ENCODE assay signal across 16 cellular contexts in the genomic region with DNA sequence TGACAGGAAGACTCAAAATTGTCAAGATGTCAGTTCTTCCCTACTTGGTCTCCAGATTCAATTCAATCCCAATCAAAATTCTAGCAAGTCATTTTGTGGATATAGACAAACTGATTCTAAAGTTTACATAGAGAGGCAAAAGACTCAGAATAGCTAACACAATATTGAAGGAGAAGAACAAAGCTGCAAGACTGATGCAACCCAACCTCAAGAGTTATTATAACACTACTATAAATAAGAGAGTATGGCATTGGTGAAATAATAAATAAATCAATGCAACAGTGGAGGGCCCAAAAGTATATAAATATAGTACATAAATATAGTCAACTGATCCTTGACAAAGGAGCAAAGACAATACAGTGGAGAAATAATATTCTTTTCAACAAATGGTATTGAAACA. TPM values are rescaled to one million over a fixed set of nuclear protein-coding genes. Genes with fewer than 3 reads are reported as not detected.
A peak's percentile ranks its signal among the peaks of the same experiment; 100 is the strongest.
DNase-seq lines count a peak whose midpoint lies in the region; ATAC-seq and TF ChIP-seq lines count a peak whose summit lies in the region.
"Had no signal": no experiment of that assay in that cellular context is flagged by ENCODE, and none has a peak within 500 bp of the region (broad histone marks: within the 10 kb centered on the region; RNA-seq: fewer than 3 reads in every experiment).

No MANE protein-coding gene starts in this region.

- no peaks in the 10 kb centered on the region for H3K36me3 ChIP-seq in KMS-11 (ENCODE audit: insufficient read depth)
- H3K36me3 ChIP-seq in mesenchymal stem cell (ENCODE audit: control insufficient read depth in 1 of 2, insufficient read depth in 2 of 2, low read depth in 1 of 2, low read length in 2 of 2), result peaks cover 9 to 38% of the 10 kb centered on the region in 2 experiments
- H3K36me3 ChIP-seq in upper lobe of left lung, result peaks cover 0 to 9% (median 0%) of the 10 kb centered on the region in 4 donors
- peaks cover 5% of the 10 kb centered on the region for H3K36me3 ChIP-seq in effector memory CD4-positive, alpha-beta T cell (ENCODE audit: control insufficient read depth, insufficient read depth, low read length)
- H3K36me3 ChIP-seq: HAP-1 had no signal

- peaks cover 6 to 42% (median 30%) of the 10 kb centered on the region in 3 experiments; a peak in 6 of 7 replicates for H3K36me3 Mint-ChIP-seq in H9 (ENCODE audit: insufficient read depth in 1 of 3, low read depth in 3 of 3)
- H3K36me3 Mint-ChIP-seq in central memory CD8-positive, alpha-beta T cell (ENCODE audit: insufficient read depth), result peaks cover 24% of the 10 kb centered on the region

- H3K9me3 Mint-ChIP-seq in H9, result peaks cover 0 to 4% of the 10 kb centered on the region in 2 experiments; a peak in 2 of 5 replicates
- H3K9me3 Mint-ChIP-seq in central memory CD8-positive, alpha-beta T cell, result no peaks in the 10 kb centered on the region
- H3K9me3 Mint-ChIP-seq: CD8-positive, alpha-beta T cell had no signal

- H3K9me3 ChIP-seq in H9 (ENCODE audit: control insufficient read depth, low read depth, low read length), result no peaks in the 10 kb centered on the region
- H3K9me3 ChIP-seq in mesenchymal stem cell (ENCODE audit: control insufficient read depth, low read length), result no peaks in the 10 kb centered on the region
- no peaks in the 10 kb centered on the region for H3K9me3 ChIP-seq in upper lobe of left lung
- no peaks in the 10 kb centered on the region for H3K9me3 ChIP-seq in effector memory CD4-positive, alpha-beta T cell (ENCODE audit: control insufficient read depth, low read length)
- H3K9me3 ChIP-seq: BLaER1 treated with 17β-estradiol and CSF1 and Interleukin-3, amounts not matched to agents 10 nM and 100 nM; HAP-1 had no signal

- no peaks in the 10 kb centered on the region for H3K79me2 ChIP-seq in H9 (ENCODE audit: insufficient read depth, low read length)
- no peaks in the 10 kb centered on the region for H3K79me2 ChIP-seq in KMS-11 (ENCODE audit: insufficient read depth, low read depth)

- H3K4me2 ChIP-seq in H9 (ENCODE audit: insufficient read depth, insufficient read length, low read length), result no peak overlapping the region
- H3K4me2 ChIP-seq in KMS-11, result peak overlapping the region; percentile 9; the same call in 1 of the 2 replicates
- no peak overlapping the region for H3K4me2 ChIP-seq in mesenchymal stem cell (ENCODE audit: low read length, poor library complexity, severe bottlenecking)
- H3K4me2 ChIP-seq: BLaER1 treated with 17β-estradiol and CSF1 and Interleukin-3, amounts not matched to agents 10 nM and 100 nM had no signal

- H4K20me1 ChIP-seq in H9 (ENCODE audit: control insufficient read depth, insufficient read depth, insufficient read length) (no peaks in the 10 kb centered on the region), KMS-11 (ENCODE audit: insufficient read depth) (no peaks in the 10 kb centered on the region)
- H4K20me1 ChIP-seq: BLaER1 treated with 17β-estradiol and CSF1 and Interleukin-3, amounts not matched to agents 10 nM and 100 nM had no signal

- H3K4ac ChIP-seq in H9 (ENCODE audit: low read depth, low read length) (no peak overlapping the region), mesenchymal stem cell (ENCODE audit: low read depth in 1 of 2, low read length in 2 of 2) (no peak overlapping the region)

- no peak overlapping the region for H2BK15ac ChIP-seq in H9 (ENCODE audit: low read depth, low read length)
- no peak overlapping the region for H2BK15ac ChIP-seq in mesenchymal stem cell (ENCODE audit: low read depth, poor library complexity, severe bottlenecking)

- H3K27ac Mint-ChIP-seq in H9, result peak overlapping the region in 2 of 3 experiments; percentile 46 to 80; a peak in 5 of 7 replicates
- H3K27ac Mint-ChIP-seq in central memory CD8-positive, alpha-beta T cell (ENCODE audit: low read depth), result peak overlapping the region; percentile 15
- H3K27ac Mint-ChIP-seq: B cell; CD8-positive, alpha-beta T cell had no signal

- no peak overlapping the region for H2AK5ac ChIP-seq in H9 (ENCODE audit: insufficient read length, low read length)
- H2AK5ac ChIP-seq in mesenchymal stem cell (ENCODE audit: low read length, severe bottlenecking), result no peak overlapping the region

- H3K56ac ChIP-seq in H9 (ENCODE audit: insufficient read length, low read depth, low read length), result no peak overlapping the region

- H3K27me3 Mint-ChIP-seq in H9 (ENCODE audit: low read depth), result no peaks in the 10 kb centered on the region
- H3K27me3 Mint-ChIP-seq in central memory CD8-positive, alpha-beta T cell, result no peaks in the 10 kb centered on the region
- H3K27me3 Mint-ChIP-seq: B cell had no signal

- ATAC-seq in central memory CD8-positive, alpha-beta T cell (replicated peaks; ENCODE audit: extremely low read depth, poor library complexity, severe bottlenecking), result no peak
- ATAC-seq in upper lobe of left lung (ENCODE audit: low FRiP score in 2 of 2), result no peak
- ATAC-seq in HG02678 (IDR thresholded peaks at IDR 0.05; ENCODE audit: unreplicated experiment), result no peak
- ATAC-seq: CD8-positive, alpha-beta T cell had no signal

- H3K4me1 ChIP-seq in H9 (ENCODE audit: insufficient read depth, low read length), result no peaks in the 10 kb centered on the region; the same call in 1 of the 2 replicates
- peaks cover 15% of the 10 kb centered on the region for H3K4me1 ChIP-seq in KMS-11 (ENCODE audit: low read depth, poor library complexity, severe bottlenecking)
- no peaks in the 10 kb centered on the region for H3K4me1 ChIP-seq in mesenchymal stem cell (ENCODE audit: control insufficient read depth, insufficient read depth, low read depth, low read length)
- H3K4me1 ChIP-seq in upper lobe of left lung, result no peaks in the 10 kb centered on the region
- H3K4me1 ChIP-seq in effector memory CD4-positive, alpha-beta T cell (ENCODE audit: control insufficient read depth, insufficient read depth, low read length, poor library complexity, severe bottlenecking), result no peaks in the 10 kb centered on the region
- H3K4me1 ChIP-seq: BLaER1 treated with 17β-estradiol and CSF1 and Interleukin-3, amounts not matched to agents 10 nM and 100 nM had no signal

- no peak for DNase-seq in H9
- DNase-seq in central memory CD8-positive, alpha-beta T cell (ENCODE audit: low spot score in 2 of 2), result no peak
- DNase-seq in fibroblast of the aortic adventitia (ENCODE audit: low read depth), result peak; percentile 7
- no peak for DNase-seq in mesenchymal stem cell
- DNase-seq in upper lobe of left lung, result no peak
- no peak for DNase-seq in effector memory CD4-positive, alpha-beta T cell
- DNase-seq: Calu3; CD8-positive, alpha-beta T cell; DMS79 treated with DMSO at 0.1 percent for 48 hours; GF-D8; IMR-90 had no signal

- H2BK120ac ChIP-seq in H9 (ENCODE audit: low read depth, low read length, poor library complexity, severe bottlenecking), result no peak overlapping the region
- H2BK120ac ChIP-seq in mesenchymal stem cell (ENCODE audit: low read depth, low read length), result no peak overlapping the region

- TF ChIP-seq EP300 in upper lobe of left lung (IDR thresholded peaks at IDR 0.05), result no peak

- H3K18ac ChIP-seq in H9 (ENCODE audit: insufficient read length, low read depth, low read length), result no peak overlapping the region
- H3K18ac ChIP-seq in mesenchymal stem cell (ENCODE audit: low read depth in 1 of 2, low read length in 2 of 2), result no peak overlapping the region

- no peak overlapping the region for H4K91ac ChIP-seq in H9 (ENCODE audit: insufficient read length, low read depth, low read length)
- H4K91ac ChIP-seq in mesenchymal stem cell (ENCODE audit: low read length), result no peak overlapping the region

- peaks cover 21 to 27% of the 10 kb centered on the region in 2 experiments for H3K4me1 Mint-ChIP-seq in H9
- peaks cover 1% of the 10 kb centered on the region for H3K4me1 Mint-ChIP-seq in central memory CD8-positive, alpha-beta T cell
- H3K4me1 Mint-ChIP-seq: B cell had no signal

- H3K27me3 ChIP-seq in H9 (ENCODE audit: insufficient read depth, low read length), result no peaks in the 10 kb centered on the region
- H3K27me3 ChIP-seq in KMS-11 (ENCODE audit: insufficient read depth, low read depth), result no peaks in the 10 kb centered on the region
- H3K27me3 ChIP-seq in mesenchymal stem cell (ENCODE audit: control insufficient read depth in 1 of 2, insufficient read depth in 1 of 2, low read length in 2 of 2), result no peaks in the 10 kb centered on the region
- H3K27me3 ChIP-seq in upper lobe of left lung, result no peaks in the 10 kb centered on the region
- no peaks in the 10 kb centered on the region for H3K27me3 ChIP-seq in effector memory CD4-positive, alpha-beta T cell (replicated peaks; ENCODE audit: control insufficient read depth, insufficient read depth, low read length, poor library complexity, severe bottlenecking)
- H3K27me3 ChIP-seq: BLaER1 treated with 17β-estradiol and CSF1 and Interleukin-3, amounts not matched to agents 10 nM and 100 nM had no signal

- TF ChIP-seq CTCF in H9 (conservative IDR thresholded peaks at IDR 0.05) (no peak), KMS-11 (conservative IDR thresholded peaks at IDR 0.05; ENCODE audit: low read depth, low read length) (no peak), fibroblast of the aortic adventitia (IDR thresholded peaks at IDR 0.05; ENCODE audit: insufficient read depth, low read length) (no peak), upper lobe of left lung (IDR thresholded peaks at IDR 0.05) (no peak)

- no peak overlapping the region for H4K5ac ChIP-seq in H9 (ENCODE audit: insufficient read length, low read depth, low read length)

- H3K4me3 ChIP-seq in KMS-11 (IDR thresholded peaks at IDR 0.05; ENCODE audit: insufficient read depth, low read depth, low read length), result no peak overlapping the region
- H3K4me3 ChIP-seq in fibroblast of the aortic adventitia (ENCODE audit: low read depth, low read length), result no peak overlapping the region
- no peak overlapping the region for H3K4me3 ChIP-seq in mesenchymal stem cell (ENCODE audit: insufficient read depth in 1 of 2, low read depth in 1 of 2, low read length in 2 of 2)
- H3K4me3 ChIP-seq in upper lobe of left lung, result no peak overlapping the region
- no peak overlapping the region for H3K4me3 ChIP-seq in effector memory CD4-positive, alpha-beta T cell (ENCODE audit: insufficient read depth, low read depth, low read length, poor library complexity, severe bottlenecking)
- H3K4me3 ChIP-seq: BLaER1 treated with 17β-estradiol and CSF1 and Interleukin-3, amounts not matched to agents 10 nM and 100 nM; HAP-1 had no signal

- H2BK12ac ChIP-seq in H9 (ENCODE audit: insufficient read length, low read depth, low read length) (no peak overlapping the region), mesenchymal stem cell (ENCODE audit: low read length in 2 of 2) (no peak overlapping the region)

- H3K9ac ChIP-seq in H9 (ENCODE audit: extremely low read depth, insufficient read length, low read length), result no peak overlapping the region
- no peak overlapping the region for H3K9ac ChIP-seq in KMS-11
- H3K9ac ChIP-seq in mesenchymal stem cell (ENCODE audit: low read length), result no peak overlapping the region
- H3K9ac ChIP-seq: BLaER1 treated with 17β-estradiol and CSF1 and Interleukin-3, amounts not matched to agents 10 nM and 100 nM had no signal

- H3K27ac ChIP-seq in H9 (ENCODE audit: insufficient read length, low read depth, low read length), result no peak overlapping the region
- no peak overlapping the region for H3K27ac ChIP-seq in KMS-11
- no peak overlapping the region for H3K27ac ChIP-seq in mesenchymal stem cell (ENCODE audit: low read length, poor library complexity, severe bottlenecking)
- no peak overlapping the region for H3K27ac ChIP-seq in upper lobe of left lung
- H3K27ac ChIP-seq in effector memory CD4-positive, alpha-beta T cell (ENCODE audit: insufficient read depth, low read length, poor library complexity, severe bottlenecking), result no peak overlapping the region
- H3K27ac ChIP-seq: BLaER1 treated with 17β-estradiol and CSF1 and Interleukin-3, amounts not matched to agents 10 nM and 100 nM had no signal

- H2BK20ac ChIP-seq in H9 (ENCODE audit: low read depth, low read length, poor library complexity, severe bottlenecking), result no peak overlapping the region

- H4K8ac ChIP-seq in H9 (replicated peaks; ENCODE audit: insufficient read length, low read depth, low read length) (no peak overlapping the region), mesenchymal stem cell (ENCODE audit: low read length) (no peak overlapping the region)

- no peak overlapping the region for H3T11ph ChIP-seq in H9 (ENCODE audit: low read length)

- H3K23ac ChIP-seq in H9 (ENCODE audit: insufficient read length, low read depth, low read length), result no peak overlapping the region
- no peak overlapping the region for H3K23ac ChIP-seq in mesenchymal stem cell (ENCODE audit: low read length in 2 of 2)

- no peak overlapping the region for H2BK5ac ChIP-seq in H9 (ENCODE audit: insufficient read length, low read length)
- no peak overlapping the region for H2BK5ac ChIP-seq in mesenchymal stem cell (ENCODE audit: low read depth, low read length, poor library complexity, severe bottlenecking)

- H3K4me3 Mint-ChIP-seq in H9, result no peak overlapping the region
- H3K4me3 Mint-ChIP-seq in central memory CD8-positive, alpha-beta T cell, result no peak overlapping the region
- H3K4me3 Mint-ChIP-seq: B cell; CD8-positive, alpha-beta T cell had no signal

- no peaks in the 10 kb centered on the region for H3K23me2 ChIP-seq in H9 (ENCODE audit: insufficient read length, low read depth, low read length, poor library complexity, severe bottlenecking)

- TF ChIP-seq POLR2A in upper lobe of left lung (IDR thresholded peaks at IDR 0.05), result no peak

- H2AFZ ChIP-seq in H9 (ENCODE audit: low read length) (no peak overlapping the region), KMS-11 (ENCODE audit: low read depth) (no peak overlapping the region), mesenchymal stem cell (ENCODE audit: low read depth, low read length) (no peak overlapping the region)

- no peaks in the 10 kb centered on the region for H3K79me1 ChIP-seq in H9 (ENCODE audit: insufficient read depth, low read depth, low read length, poor library complexity, severe bottlenecking)
- H3K79me1 ChIP-seq in mesenchymal stem cell (replicated peaks; ENCODE audit: low read length, poor library complexity, severe bottlenecking), result peaks cover 9% of the 10 kb centered on the region

- H3K14ac ChIP-seq in H9 (ENCODE audit: insufficient read depth, low read length) (no peak overlapping the region), mesenchymal stem cell (ENCODE audit: low read length in 2 of 2) (no peak overlapping the region)

RNA-seq across cellular contexts. Expression of a gene that starts 49.7 kb away (rescaled TPM):
- total RNA-seq in H9 (2021) (87.2 and 89.9 TPM in 2 replicates), fibroblast of the aortic adventitia (ENCODE audit: low replicate concordance) (8.7 and 12.4 TPM in 2 replicates), upper lobe of left lung (10 to 100 TPM in 5 of 6 donors, 1 to 10 TPM in 1; 2.7 to 39.6 (median 16.3) TPM)
- polyA plus RNA-seq in mesenchymal stem cell (2013, experiment 1 of 2), result 22.8 TPM
- polyA plus RNA-seq in mesenchymal stem cell (2013, experiment 2 of 2), result 21.8 TPM

RNA-seq across cellular contexts. Expression of a gene that starts 49.9 kb away (rescaled TPM):
- total RNA-seq in H9 (2021), result 44.3 and 46.4 TPM in 2 replicates
- 0.49 and 12.6 TPM in 2 replicates for total RNA-seq in fibroblast of the aortic adventitia (ENCODE audit: low replicate concordance)
- 1.3 TPM for polyA plus RNA-seq in mesenchymal stem cell (2013, experiment 1 of 2)
- polyA plus RNA-seq in mesenchymal stem cell (2013, experiment 2 of 2), result 1.5 TPM
- 1 to 10 TPM in 2 of 6 donors, under 1 TPM in 4; 0.22 to 1.1 (median 0.96) TPM for total RNA-seq in upper lobe of left lung
